Comparison of ENCODE assay signal across 26 cellular contexts in genomic region chr7:1480670-1481069, GRCh38.
"Had no signal": no experiment of that assay in that cellular context is flagged by ENCODE, and none has a peak within 500 bp of the region (broad histone marks: within the 10 kb centered on the region; RNA-seq: fewer than 3 reads in every experiment).

No MANE protein-coding gene starts in this region.

- H3K27ac ChIP-seq: SJCRH30, SK-N-MC had no signal

- ATAC-seq: HepG2, Panc1, PC-3, Right ventricle myocardium inferior had no signal

- H3K27me3 ChIP-seq: MG63, SJCRH30 had no signal

- H3K9me3 ChIP-seq: MG63, SJCRH30 had no signal

- H3K36me3 ChIP-seq: SJCRH30 had no signal

- DNase-seq: IMR-90; Karpas-422; KG1; MG63; NCI-H1092; NCI-H1105 treated with DMSO at 0.1 percent for 48 hours; NCI-H1417 treated with DMSO at 0.1 percent for 48 hours; NCI-H146; NCI-H1694 treated with DMSO at 0.1 percent for 48 hours; NCI-H1930; NCI-H2081; NCI-H2171; NCI-H226; NCI-H446; NCI-H510A; NCI-H524 treated with DMSO at 0.1 percent for 48 hours; NCI-H69; NCI-H774; NK-92 treated with Interleukin-12 subunit alpha and Interleukin-12 subunit beta, amount 100 ng/mL, for 24 hours; PC-3; SHP77 treated with DMSO at 0.1 percent for 48 hours; SJCRH30 had no signal

- H3K4me1 ChIP-seq: SJCRH30 had no signal

- H3K4me3 ChIP-seq: MG63, SJCRH30, SK-N-MC had no signal
